In the genomic region with DNA sequence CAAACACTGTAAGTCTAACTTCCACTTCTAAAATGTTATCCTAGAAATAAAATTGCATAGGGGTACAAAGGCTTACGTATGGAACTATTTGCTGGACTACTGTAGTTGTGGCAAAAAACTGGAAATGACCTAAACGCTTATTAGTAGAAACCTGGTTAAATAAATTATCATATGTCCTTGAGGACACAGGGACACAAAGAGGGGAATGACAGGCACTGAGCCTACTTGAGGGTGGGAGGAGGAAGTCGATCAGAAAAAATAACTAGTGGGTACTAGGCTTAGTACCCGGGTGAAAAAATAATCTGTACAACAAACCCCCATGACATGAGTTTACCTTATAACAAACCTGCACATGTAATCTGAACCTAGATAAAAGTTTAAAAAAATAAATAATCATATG, we compare ENCODE assay signal across 6 cellular contexts. TPM values are rescaled to one million over a fixed set of nuclear protein-coding genes. Genes with fewer than 3 reads are reported as not detected.
"Had no signal": no experiment of that assay in that cellular context is flagged by ENCODE, and none has a peak within 500 bp of the region (broad histone marks: within the 10 kb centered on the region; RNA-seq: fewer than 3 reads in every experiment).

No MANE protein-coding gene starts in this region.

- ATAC-seq: HepG2, K562 had no signal

- H3K4me3 Mint-ChIP-seq: IgD-negative memory B cell had no signal

- H3K27ac ChIP-seq: HL-60 had no signal

- DNase-seq: IMR-90, KBM-7 had no signal

- FAIRE-seq: HepG2, K562 had no signal

- H3K27ac Mint-ChIP-seq: IgD-negative memory B cell had no signal

- H3K4me1 Mint-ChIP-seq: IgD-negative memory B cell had no signal

- H3K4me3 ChIP-seq: K562 had no signal

RNA-seq across cellular contexts. Expression of a gene that starts 28.4 kb away (rescaled TPM):
- polyA plus RNA-seq: IMR-90 had no signal
